ENCODE assay signal across 35 cellular contexts in genomic region chr7:138867744-138868143, GRCh38.
"Had no signal": no experiment of that assay in that cellular context is flagged by ENCODE, and none has a peak within 500 bp of the region (broad histone marks: within the 10 kb centered on the region; RNA-seq: fewer than 3 reads in every experiment).

No MANE protein-coding gene starts in this region.

- H3K27ac ChIP-seq: KMS-11 had no signal

- H3K9me3 ChIP-seq: MG63 had no signal

- H3K9ac ChIP-seq: KMS-11 had no signal

- H3K4me2 ChIP-seq: KMS-11 had no signal

- H3K36me3 ChIP-seq: MG63 had no signal

- H3K27me3 ChIP-seq: MG63 had no signal

- H3K4me3 ChIP-seq: MG63 had no signal

- DNase-seq: Karpas-422, Kasumi-1, KG1, MG63, MM.1S, MV-4-11, NCI-H1048, NCI-H1092, NCI-H1092 treated with DMSO at 0.1 percent for 48 hours, NCI-H1105, NCI-H1105 treated with DMSO at 0.1 percent for 48 hours, NCI-H1417, NCI-H1417 treated with DMSO at 0.1 percent for 48 hours, NCI-H1436, NCI-H1436 treated with DMSO at 0.1 percent for 48 hours, NCI-H146, NCI-H1694, NCI-H1694 treated with DMSO at 0.1 percent for 48 hours, NCI-H187, NCI-H187 treated with DMSO at 0.1 percent for 48 hours, NCI-H1930, NCI-H2029, NCI-H2029 treated with DMSO at 0.1 percent for 48 hours, NCI-H2081, NCI-H2081 treated with DMSO at 0.1 percent for 48 hours, NCI-H2107, NCI-H2171, NCI-H2171 treated with DMSO at 0.1 percent for 48 hours, NCI-H2227 treated with DMSO at 0.1 percent for 48 hours, NCI-H226, NCI-H345, NCI-H446, NCI-H446 treated with DMSO at 0.1 percent for 48 hours, NCI-H510A had no signal
